In the genomic region with DNA sequence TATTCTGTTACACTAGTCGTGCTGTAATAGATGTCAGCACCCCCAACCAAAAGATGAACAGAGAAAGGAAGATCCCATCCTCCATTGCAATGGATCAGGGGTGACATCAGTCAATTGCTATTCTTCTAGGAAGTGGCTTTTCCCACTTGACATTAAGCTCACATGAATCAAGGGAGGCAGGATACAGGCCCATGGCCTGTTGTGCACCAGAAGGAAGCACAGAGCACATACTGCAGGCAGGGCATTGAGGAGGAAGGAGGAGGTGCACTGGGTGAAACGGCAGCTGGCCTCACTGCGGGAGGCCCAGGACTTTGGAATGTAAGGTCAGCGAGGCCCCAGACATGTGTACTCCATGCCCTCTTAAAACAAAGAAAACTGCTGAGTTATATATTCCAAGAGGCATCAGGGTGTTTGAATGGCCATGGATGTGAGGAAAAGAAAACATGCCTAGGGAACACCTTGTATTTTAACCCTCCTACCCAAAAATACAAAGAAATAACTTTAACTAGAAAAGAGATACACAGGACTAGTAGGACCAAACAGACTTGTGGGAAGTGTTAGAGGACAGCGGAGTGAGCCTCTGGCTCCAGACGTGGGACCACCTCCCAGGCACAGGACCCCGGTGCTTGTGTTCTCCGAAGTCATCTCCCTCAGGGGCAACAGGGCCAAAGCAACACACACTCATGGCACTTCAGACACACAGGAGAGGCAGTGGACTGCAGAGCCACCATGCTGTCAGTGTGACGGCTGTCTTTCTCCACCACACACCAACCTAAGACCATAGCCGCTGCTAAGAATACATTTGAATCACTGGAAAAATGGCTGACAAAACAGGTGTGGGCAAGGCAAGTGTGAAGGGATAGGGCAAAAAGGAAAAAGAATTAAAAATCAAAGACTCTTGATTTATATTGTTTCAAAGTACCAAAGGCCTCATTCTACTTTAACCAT, we compare ENCODE assay signal across 1 cellular context.
TF ChIP-seq lines count a peak whose summit lies in the region.

No MANE protein-coding gene starts in this region.

TF ChIP-seq in HepG2, 621 proteins besides CTCF, POLR2A, EP300 and RAD21 (continued from another document and continues in another):
- TF ChIP-seq, protein P1, sequence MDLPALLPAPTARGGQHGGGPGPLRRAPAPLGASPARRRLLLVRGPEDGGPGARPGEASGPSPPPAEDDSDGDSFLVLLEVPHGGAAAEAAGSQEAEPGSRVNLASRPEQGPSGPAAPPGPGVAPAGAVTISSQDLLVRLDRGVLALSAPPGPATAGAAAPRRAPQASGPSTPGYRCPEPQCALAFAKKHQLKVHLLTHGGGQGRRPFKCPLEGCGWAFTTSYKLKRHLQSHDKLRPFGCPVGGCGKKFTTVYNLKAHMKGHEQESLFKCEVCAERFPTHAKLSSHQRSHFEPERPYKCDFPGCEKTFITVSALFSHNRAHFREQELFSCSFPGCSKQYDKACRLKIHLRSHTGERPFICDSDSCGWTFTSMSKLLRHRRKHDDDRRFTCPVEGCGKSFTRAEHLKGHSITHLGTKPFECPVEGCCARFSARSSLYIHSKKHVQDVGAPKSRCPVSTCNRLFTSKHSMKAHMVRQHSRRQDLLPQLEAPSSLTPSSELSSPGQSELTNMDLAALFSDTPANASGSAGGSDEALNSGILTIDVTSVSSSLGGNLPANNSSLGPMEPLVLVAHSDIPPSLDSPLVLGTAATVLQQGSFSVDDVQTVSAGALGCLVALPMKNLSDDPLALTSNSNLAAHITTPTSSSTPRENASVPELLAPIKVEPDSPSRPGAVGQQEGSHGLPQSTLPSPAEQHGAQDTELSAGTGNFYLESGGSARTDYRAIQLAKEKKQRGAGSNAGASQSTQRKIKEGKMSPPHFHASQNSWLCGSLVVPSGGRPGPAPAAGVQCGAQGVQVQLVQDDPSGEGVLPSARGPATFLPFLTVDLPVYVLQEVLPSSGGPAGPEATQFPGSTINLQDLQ (CRISPR knock-in tag; IDR thresholded peaks at IDR 0.05), result no peak
- no peak for TF ChIP-seq NBN (conservative IDR thresholded peaks at IDR 0.05)
- TF ChIP-seq, protein P2, sequence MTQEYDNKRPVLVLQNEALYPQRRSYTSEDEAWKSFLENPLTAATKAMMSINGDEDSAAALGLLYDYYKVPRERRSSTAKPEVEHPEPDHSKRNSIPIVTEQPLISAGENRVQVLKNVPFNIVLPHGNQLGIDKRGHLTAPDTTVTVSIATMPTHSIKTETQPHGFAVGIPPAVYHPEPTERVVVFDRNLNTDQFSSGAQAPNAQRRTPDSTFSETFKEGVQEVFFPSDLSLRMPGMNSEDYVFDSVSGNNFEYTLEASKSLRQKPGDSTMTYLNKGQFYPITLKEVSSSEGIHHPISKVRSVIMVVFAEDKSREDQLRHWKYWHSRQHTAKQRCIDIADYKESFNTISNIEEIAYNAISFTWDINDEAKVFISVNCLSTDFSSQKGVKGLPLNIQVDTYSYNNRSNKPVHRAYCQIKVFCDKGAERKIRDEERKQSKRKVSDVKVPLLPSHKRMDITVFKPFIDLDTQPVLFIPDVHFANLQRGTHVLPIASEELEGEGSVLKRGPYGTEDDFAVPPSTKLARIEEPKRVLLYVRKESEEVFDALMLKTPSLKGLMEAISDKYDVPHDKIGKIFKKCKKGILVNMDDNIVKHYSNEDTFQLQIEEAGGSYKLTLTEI (CRISPR knock-in tag; conservative IDR thresholded peaks at IDR 0.05), result no peak
- TF ChIP-seq, protein P3, sequence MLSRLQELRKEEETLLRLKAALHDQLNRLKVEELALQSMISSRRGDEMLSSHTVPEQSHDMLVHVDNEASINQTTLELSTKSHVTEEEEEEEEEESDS (CRISPR knock-in tag; IDR thresholded peaks at IDR 0.05; ENCODE audit: borderline replicate concordance), result no peak; the same call in 1 of the 2 replicates
- peak; percentile 87 for TF ChIP-seq MAFF (IDR thresholded peaks at IDR 0.05; ENCODE audit: low read depth, low read length)
- TF ChIP-seq, protein P4, sequence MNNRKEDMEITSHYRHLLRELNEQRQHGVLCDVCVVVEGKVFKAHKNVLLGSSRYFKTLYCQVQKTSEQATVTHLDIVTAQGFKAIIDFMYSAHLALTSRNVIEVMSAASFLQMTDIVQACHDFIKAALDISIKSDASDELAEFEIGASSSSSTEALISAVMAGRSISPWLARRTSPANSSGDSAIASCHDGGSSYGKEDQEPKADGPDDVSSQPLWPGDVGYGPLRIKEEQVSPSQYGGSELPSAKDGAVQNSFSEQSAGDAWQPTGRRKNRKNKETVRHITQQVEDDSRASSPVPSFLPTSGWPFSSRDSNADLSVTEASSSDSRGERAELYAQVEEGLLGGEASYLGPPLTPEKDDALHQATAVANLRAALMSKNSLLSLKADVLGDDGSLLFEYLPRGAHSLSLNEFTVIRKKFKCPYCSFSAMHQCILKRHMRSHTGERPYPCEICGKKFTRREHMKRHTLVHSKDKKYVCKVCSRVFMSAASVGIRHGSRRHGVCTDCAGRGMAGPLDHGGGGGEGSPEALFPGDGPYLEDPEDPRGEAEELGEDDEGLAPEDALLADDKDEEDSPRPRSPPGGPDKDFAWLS (CRISPR knock-in tag; IDR thresholded peaks at IDR 0.05; ENCODE audit: borderline replicate concordance), result no peak
- TF ChIP-seq HMG20A (CRISPR knock-in tag; IDR thresholded peaks at IDR 0.05; ENCODE audit: borderline replicate concordance), result peak; percentile 78
- no peak for TF ChIP-seq DNMT3B (CRISPR knock-in tag; conservative IDR thresholded peaks at IDR 0.05)
- TF ChIP-seq, protein P5, sequence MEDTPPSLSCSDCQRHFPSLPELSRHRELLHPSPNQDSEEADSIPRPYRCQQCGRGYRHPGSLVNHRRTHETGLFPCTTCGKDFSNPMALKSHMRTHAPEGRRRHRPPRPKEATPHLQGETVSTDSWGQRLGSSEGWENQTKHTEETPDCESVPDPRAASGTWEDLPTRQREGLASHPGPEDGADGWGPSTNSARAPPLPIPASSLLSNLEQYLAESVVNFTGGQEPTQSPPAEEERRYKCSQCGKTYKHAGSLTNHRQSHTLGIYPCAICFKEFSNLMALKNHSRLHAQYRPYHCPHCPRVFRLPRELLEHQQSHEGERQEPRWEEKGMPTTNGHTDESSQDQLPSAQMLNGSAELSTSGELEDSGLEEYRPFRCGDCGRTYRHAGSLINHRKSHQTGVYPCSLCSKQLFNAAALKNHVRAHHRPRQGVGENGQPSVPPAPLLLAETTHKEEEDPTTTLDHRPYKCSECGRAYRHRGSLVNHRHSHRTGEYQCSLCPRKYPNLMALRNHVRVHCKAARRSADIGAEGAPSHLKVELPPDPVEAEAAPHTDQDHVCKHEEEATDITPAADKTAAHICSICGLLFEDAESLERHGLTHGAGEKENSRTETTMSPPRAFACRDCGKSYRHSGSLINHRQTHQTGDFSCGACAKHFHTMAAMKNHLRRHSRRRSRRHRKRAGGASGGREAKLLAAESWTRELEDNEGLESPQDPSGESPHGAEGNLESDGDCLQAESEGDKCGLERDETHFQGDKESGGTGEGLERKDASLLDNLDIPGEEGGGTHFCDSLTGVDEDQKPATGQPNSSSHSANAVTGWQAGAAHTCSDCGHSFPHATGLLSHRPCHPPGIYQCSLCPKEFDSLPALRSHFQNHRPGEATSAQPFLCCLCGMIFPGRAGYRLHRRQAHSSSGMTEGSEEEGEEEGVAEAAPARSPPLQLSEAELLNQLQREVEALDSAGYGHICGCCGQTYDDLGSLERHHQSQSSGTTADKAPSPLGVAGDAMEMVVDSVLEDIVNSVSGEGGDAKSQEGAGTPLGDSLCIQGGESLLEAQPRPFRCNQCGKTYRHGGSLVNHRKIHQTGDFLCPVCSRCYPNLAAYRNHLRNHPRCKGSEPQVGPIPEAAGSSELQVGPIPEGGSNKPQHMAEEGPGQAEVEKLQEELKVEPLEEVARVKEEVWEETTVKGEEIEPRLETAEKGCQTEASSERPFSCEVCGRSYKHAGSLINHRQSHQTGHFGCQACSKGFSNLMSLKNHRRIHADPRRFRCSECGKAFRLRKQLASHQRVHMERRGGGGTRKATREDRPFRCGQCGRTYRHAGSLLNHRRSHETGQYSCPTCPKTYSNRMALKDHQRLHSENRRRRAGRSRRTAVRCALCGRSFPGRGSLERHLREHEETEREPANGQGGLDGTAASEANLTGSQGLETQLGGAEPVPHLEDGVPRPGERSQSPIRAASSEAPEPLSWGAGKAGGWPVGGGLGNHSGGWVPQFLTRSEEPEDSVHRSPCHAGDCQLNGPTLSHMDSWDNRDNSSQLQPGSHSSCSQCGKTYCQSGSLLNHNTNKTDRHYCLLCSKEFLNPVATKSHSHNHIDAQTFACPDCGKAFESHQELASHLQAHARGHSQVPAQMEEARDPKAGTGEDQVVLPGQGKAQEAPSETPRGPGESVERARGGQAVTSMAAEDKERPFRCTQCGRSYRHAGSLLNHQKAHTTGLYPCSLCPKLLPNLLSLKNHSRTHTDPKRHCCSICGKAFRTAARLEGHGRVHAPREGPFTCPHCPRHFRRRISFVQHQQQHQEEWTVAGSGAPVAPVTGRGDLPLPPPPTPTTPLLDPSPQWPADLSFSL (CRISPR knock-in tag; IDR thresholded peaks at IDR 0.05), result no peak
- TF ChIP-seq, protein P6, sequence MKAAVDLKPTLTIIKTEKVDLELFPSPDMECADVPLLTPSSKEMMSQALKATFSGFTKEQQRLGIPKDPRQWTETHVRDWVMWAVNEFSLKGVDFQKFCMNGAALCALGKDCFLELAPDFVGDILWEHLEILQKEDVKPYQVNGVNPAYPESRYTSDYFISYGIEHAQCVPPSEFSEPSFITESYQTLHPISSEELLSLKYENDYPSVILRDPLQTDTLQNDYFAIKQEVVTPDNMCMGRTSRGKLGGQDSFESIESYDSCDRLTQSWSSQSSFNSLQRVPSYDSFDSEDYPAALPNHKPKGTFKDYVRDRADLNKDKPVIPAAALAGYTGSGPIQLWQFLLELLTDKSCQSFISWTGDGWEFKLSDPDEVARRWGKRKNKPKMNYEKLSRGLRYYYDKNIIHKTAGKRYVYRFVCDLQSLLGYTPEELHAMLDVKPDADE (CRISPR knock-in tag; IDR thresholded peaks at IDR 0.05), result no peak
- no peak for TF ChIP-seq PCBP1 (IDR thresholded peaks at IDR 0.05; ENCODE audit: borderline replicate concordance, low read depth, low read length)
- TF ChIP-seq SPEN (CRISPR knock-in tag; IDR thresholded peaks at IDR 0.05; ENCODE audit: low read depth), result peak; percentile 61
- no peak for TF ChIP-seq RNF2 (conservative IDR thresholded peaks at IDR 0.05; ENCODE audit: low read depth)
- TF ChIP-seq ZFP36 (IDR thresholded peaks at IDR 0.05; ENCODE audit: borderline replicate concordance, low read depth, low read length, partially characterized antibody), result no peak
- TF ChIP-seq BHLHE40 (IDR thresholded peaks at IDR 0.05; ENCODE audit: low read length), result no peak
- no peak for TF ChIP-seq PHF5A (CRISPR knock-in tag; IDR thresholded peaks at IDR 0.05; ENCODE audit: low read depth, unreplicated experiment)
- no peak for TF ChIP-seq SRY (CRISPR knock-in tag; IDR thresholded peaks at IDR 0.05)
- no peak for TF ChIP-seq ATRX (CRISPR knock-in tag; IDR thresholded peaks at IDR 0.05; ENCODE audit: borderline replicate concordance)
- no peak for TF ChIP-seq ZNF747 (CRISPR knock-in tag; IDR thresholded peaks at IDR 0.05; ENCODE audit: borderline replicate concordance)
- no peak for TF ChIP-seq ZBTB3 (CRISPR knock-in tag; IDR thresholded peaks at IDR 0.05; ENCODE audit: borderline replicate concordance, low read depth)
- no peak for TF ChIP-seq ZNF549 (CRISPR knock-in tag; IDR thresholded peaks at IDR 0.05)
- no peak for TF ChIP-seq HDAC6 (IDR thresholded peaks at IDR 0.05; ENCODE audit: low read depth, low read length)
- TF ChIP-seq CREM (IDR thresholded peaks at IDR 0.05), result peak; percentile 72; the same call in 1 of the 2 replicates
- no peak for TF ChIP-seq CREM (CRISPR knock-in tag; IDR thresholded peaks at IDR 0.05)
- TF ChIP-seq NR2F2 (IDR thresholded peaks at IDR 0.05; ENCODE audit: borderline replicate concordance, low read depth), result peak; percentile 88
- no peak for TF ChIP-seq ZNF678 (CRISPR knock-in tag; IDR thresholded peaks at IDR 0.05)
- TF ChIP-seq ZFP36L1 (CRISPR knock-in tag; IDR thresholded peaks at IDR 0.05), result no peak
- peak; percentile 70; the same call in 1 of the 2 replicates for TF ChIP-seq ZNF331 (CRISPR knock-in tag; IDR thresholded peaks at IDR 0.05)
- TF ChIP-seq, protein P7, sequence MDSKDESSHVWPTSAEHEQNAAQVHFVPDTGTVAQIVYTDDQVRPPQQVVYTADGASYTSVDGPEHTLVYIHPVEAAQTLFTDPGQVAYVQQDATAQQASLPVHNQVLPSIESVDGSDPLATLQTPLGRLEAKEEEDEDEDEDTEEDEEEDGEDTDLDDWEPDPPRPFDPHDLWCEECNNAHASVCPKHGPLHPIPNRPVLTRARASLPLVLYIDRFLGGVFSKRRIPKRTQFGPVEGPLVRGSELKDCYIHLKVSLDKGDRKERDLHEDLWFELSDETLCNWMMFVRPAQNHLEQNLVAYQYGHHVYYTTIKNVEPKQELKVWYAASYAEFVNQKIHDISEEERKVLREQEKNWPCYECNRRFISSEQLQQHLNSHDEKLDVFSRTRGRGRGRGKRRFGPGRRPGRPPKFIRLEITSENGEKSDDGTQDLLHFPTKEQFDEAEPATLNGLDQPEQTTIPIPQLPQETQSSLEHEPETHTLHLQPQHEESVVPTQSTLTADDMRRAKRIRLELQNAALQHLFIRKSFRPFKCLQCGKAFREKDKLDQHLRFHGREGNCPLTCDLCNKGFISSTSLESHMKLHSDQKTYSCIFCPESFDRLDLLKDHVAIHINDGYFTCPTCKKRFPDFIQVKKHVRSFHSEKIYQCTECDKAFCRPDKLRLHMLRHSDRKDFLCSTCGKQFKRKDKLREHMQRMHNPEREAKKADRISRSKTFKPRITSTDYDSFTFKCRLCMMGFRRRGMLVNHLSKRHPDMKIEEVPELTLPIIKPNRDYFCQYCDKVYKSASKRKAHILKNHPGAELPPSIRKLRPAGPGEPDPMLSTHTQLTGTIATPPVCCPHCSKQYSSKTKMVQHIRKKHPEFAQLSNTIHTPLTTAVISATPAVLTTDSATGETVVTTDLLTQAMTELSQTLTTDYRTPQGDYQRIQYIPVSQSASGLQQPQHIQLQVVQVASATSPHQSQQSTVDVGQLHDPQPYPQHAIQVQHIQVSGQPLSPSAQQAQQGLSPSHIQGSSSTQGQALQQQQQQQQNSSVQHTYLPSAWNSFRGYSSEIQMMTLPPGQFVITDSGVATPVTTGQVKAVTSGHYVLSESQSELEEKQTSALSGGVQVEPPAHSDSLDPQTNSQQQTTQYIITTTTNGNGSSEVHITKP (CRISPR knock-in tag; IDR thresholded peaks at IDR 0.05; ENCODE audit: low read depth), result no peak
- TF ChIP-seq, protein P8, sequence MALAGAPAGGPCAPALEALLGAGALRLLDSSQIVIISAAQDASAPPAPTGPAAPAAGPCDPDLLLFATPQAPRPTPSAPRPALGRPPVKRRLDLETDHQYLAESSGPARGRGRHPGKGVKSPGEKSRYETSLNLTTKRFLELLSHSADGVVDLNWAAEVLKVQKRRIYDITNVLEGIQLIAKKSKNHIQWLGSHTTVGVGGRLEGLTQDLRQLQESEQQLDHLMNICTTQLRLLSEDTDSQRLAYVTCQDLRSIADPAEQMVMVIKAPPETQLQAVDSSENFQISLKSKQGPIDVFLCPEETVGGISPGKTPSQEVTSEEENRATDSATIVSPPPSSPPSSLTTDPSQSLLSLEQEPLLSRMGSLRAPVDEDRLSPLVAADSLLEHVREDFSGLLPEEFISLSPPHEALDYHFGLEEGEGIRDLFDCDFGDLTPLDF (CRISPR knock-in tag; IDR thresholded peaks at IDR 0.05), result no peak
- TF ChIP-seq MTA1 (CRISPR knock-in tag; IDR thresholded peaks at IDR 0.05; ENCODE audit: borderline replicate concordance), result peak; percentile 89; the same call in 1 of the 2 replicates
- TF ChIP-seq AGO2 (optimal IDR thresholded peaks at IDR 0.05; ENCODE audit: low read depth, low read length), result no peak
- TF ChIP-seq MTA3 (CRISPR knock-in tag; IDR thresholded peaks at IDR 0.05), result no peak
- TF ChIP-seq TOE1 (CRISPR knock-in tag; IDR thresholded peaks at IDR 0.05), result no peak
- no peak for TF ChIP-seq ZNF7 (CRISPR knock-in tag; IDR thresholded peaks at IDR 0.05)
